ENCODE assay signal across 10 cellular contexts in genomic region chr12:32264995-32265394, GRCh38.
DNase-seq lines count a peak whose midpoint lies in the region; ATAC-seq, FAIRE-seq and TF ChIP-seq lines count a peak whose summit lies in the region.
"Had no signal": no experiment of that assay in that cellular context is flagged by ENCODE, and none has a peak within 500 bp of the region (broad histone marks: within the 10 kb centered on the region; RNA-seq: fewer than 3 reads in every experiment).

No MANE protein-coding gene starts in this region.

- H3K36me3 Mint-ChIP-seq in Caco-2 (ENCODE audit: insufficient read depth, unreplicated experiment) = no peaks in the 10 kb centered on the region

- no peak overlapping the region for H3K4me3 Mint-ChIP-seq in Caco-2 (ENCODE audit: unreplicated experiment)

- no peak overlapping the region for H3K27ac Mint-ChIP-seq in Caco-2 (ENCODE audit: unreplicated experiment)
- H3K27ac Mint-ChIP-seq: activated T-helper 2 cell treated with anti-CD3 and anti-CD28 coated beads, Interferon-gamma antibody, Interleukin-2, Interleukin-4, amounts not matched to agents 10 μg/mL and 5 μg/mL and 100 μg/mL, durations not matched to agents 14 hours and 24 hours and 36 hours had no signal

- H3K27me3 Mint-ChIP-seq in Caco-2 (ENCODE audit: insufficient read depth, unreplicated experiment) = no peaks in the 10 kb centered on the region

- no peak overlapping the region for H3K4me3 ChIP-seq in Caco-2 (ENCODE audit: low read depth, low read length)

- TF ChIP-seq POLR2A in GM12891 (IDR thresholded peaks at IDR 0.05; ENCODE audit: low read depth, low read length) = no peak

- FAIRE-seq in GM12891 (lab: Jason Lieb, UNC) = peak; percentile 82

- H3K36me3 ChIP-seq in Caco-2 (ENCODE audit: control insufficient read depth, insufficient read depth, low read length) = no peaks in the 10 kb centered on the region

- no peaks in the 10 kb centered on the region for H3K9me3 Mint-ChIP-seq in Caco-2 (ENCODE audit: unreplicated experiment)
- H3K9me3 Mint-ChIP-seq: activated T-helper 2 cell treated with anti-CD3 and anti-CD28 coated beads, Interferon-gamma antibody, Interleukin-2, Interleukin-4, amounts not matched to agents 10 μg/mL and 5 μg/mL and 100 μg/mL, durations not matched to agents 14 hours and 24 hours and 36 hours had no signal

- peaks cover 27% of the 10 kb centered on the region for H3K4me1 Mint-ChIP-seq in Caco-2 (ENCODE audit: low read depth, unreplicated experiment)

- intact Hi-C loops in left colon (cut with DNase I, micrococcal nuclease) (no loop called here), Caco-2 (cut with micrococcal nuclease; ENCODE audit: unreplicated experiment) (no loop called here), left ventricle myocardium superior (cut with micrococcal nuclease) (no loop called here)

- no peak for TF ChIP-seq CTCF in Caco-2 (IDR thresholded peaks at IDR 0.05; ENCODE audit: insufficient read depth in 1 of 2, low read depth in 1 of 2, low read length in 1 of 2, severe bottlenecking in 1 of 2, unreplicated experiment in 1 of 2)

- CTCF ChIA-PET in Caco-2 (lab: Charles Lee) = no interaction called here

- H3K9me3 ChIP-seq in Caco-2 = no peaks in the 10 kb centered on the region; the same call in 1 of the 2 replicates

- no peaks in the 10 kb centered on the region for H3K27me3 ChIP-seq in Caco-2 (replicated peaks; ENCODE audit: control insufficient read depth, insufficient read depth, low read length)

- no TSS peak for BruUV-seq in Caco-2 (replicated peaks; lab: Mats Ljungman, UMichigan)

- peaks cover 8% of the 10 kb centered on the region; the same call in 1 of the 2 replicates for H3K4me1 ChIP-seq in Caco-2

- DNase-seq in GM12891 (ENCODE audit: insufficient read length, low spot score) (no peak), NCI-H69 (lab: John Stamatoyannopoulos, UW) (peak; percentile 82), left colon (no peak), Caco-2 (no peak), left ventricle myocardium superior (no peak)
- no peak for DNase-seq in stimulated activated naive CD4-positive, alpha-beta T cell treated with Interleukin-2 at 50 U/mL for 16 hours (lab: John Stamatoyannopoulos, UW)
- DNase-seq: NCI-H446 treated with DMSO at 0.1 percent for 48 hours had no signal

- POLR2A ChIA-PET in Caco-2 (lab: Charles Lee) = no interaction called here

- peak; percentile 67 for ATAC-seq in HG02588 (IDR thresholded peaks at IDR 0.05; ENCODE audit: unreplicated experiment)
- peak; percentile 42 for ATAC-seq in left colon
- ATAC-seq in HG03025 (IDR thresholded peaks at IDR 0.05; ENCODE audit: low FRiP score, unreplicated experiment) = no peak
- no peak for ATAC-seq in left ventricle myocardium superior

TF ChIP-seq in GM12891, 5 proteins besides CTCF, POLR2A, EP300 and RAD21:
- TF ChIP-seq PAX5 (IDR thresholded peaks at IDR 0.05; ENCODE audit: insufficient read depth, low read length, severe bottlenecking) = no peak
- no peak for TF ChIP-seq POU2F2 (IDR thresholded peaks at IDR 0.05; ENCODE audit: low read depth, low read length)
- 0 out of 2 replicates have a peak, but pooled peaks have one; percentile 30 for TF ChIP-seq SPI1 (IDR thresholded peaks at IDR 0.05; ENCODE audit: low read depth, low read length)
- no peak for TF ChIP-seq POLR2AphosphoS5 (IDR thresholded peaks at IDR 0.05; ENCODE audit: low read depth, low read length)
- TF ChIP-seq TAF1 (IDR thresholded peaks at IDR 0.05; ENCODE audit: low read depth, low read length) = no peak

Comparison
In these comparisons a context has a peak if more than half of its experiments do, and no peak if none do; other contexts are left out.
1. ATAC-seq: peak in HG02588 (single experiment) and left colon (single experiment); none in HG03025 (single experiment) and left ventricle myocardium superior (single experiment).